Comparison of ENCODE assay signal across 15 cellular contexts in genomic region chr15:100615801-100616200, GRCh38. TPM values are rescaled to one million over a fixed set of nuclear protein-coding genes. Genes with fewer than 3 reads are reported as not detected.
DNase-seq lines count a peak whose midpoint lies in the region; ATAC-seq, FAIRE-seq and TF ChIP-seq lines count a peak whose summit lies in the region.
"Had no signal": no experiment of that assay in that cellular context is flagged by ENCODE, and none has a peak within 500 bp of the region (broad histone marks: within the 10 kb centered on the region; RNA-seq: fewer than 3 reads in every experiment).

No MANE protein-coding gene starts in this region.

- CTCF ChIA-PET in RWPE1 (lab: Yijun Ruan, JAX): interaction anchor here (1.0 kb wide), 1 partner anchor 391 kb away, joined by 3 read pairs; no protein-coding TSS in a partner anchor

- no peaks in the 10 kb centered on the region for H3K9me3 ChIP-seq in colonic mucosa
- H3K9me3 ChIP-seq in mucosa of descending colon: no peaks in the 10 kb centered on the region
- H3K9me3 ChIP-seq in MG63: no peaks in the 10 kb centered on the region
- H3K9me3 ChIP-seq: Caco-2 had no signal

- H3K36me3 ChIP-seq in colonic mucosa (no peaks in the 10 kb centered on the region), mucosa of descending colon (ENCODE audit: low read depth) (no peaks in the 10 kb centered on the region), MG63 (peaks cover 53% of the 10 kb centered on the region)

- H3K4me1 ChIP-seq in colonic mucosa (peaks cover 6% of the 10 kb centered on the region), mucosa of descending colon (ENCODE audit: low read depth) (peaks cover 37% of the 10 kb centered on the region)
- H3K4me1 ChIP-seq: Caco-2 had no signal

- H3K27ac ChIP-seq in colonic mucosa (peak overlapping the region; percentile 52), RWPE1 (no peak overlapping the region)
- H3K27ac ChIP-seq: GM23248 had no signal

- H3K4me3 ChIP-seq in LNCaP clone FGC (ENCODE audit: low read depth, low read length): no peak overlapping the region
- H3K4me3 ChIP-seq in colonic mucosa: no peak overlapping the region
- H3K4me3 ChIP-seq in mucosa of descending colon: no peak overlapping the region
- H3K4me3 ChIP-seq in MG63: no peak overlapping the region
- H3K4me3 ChIP-seq: GM23248 had no signal

- no peak for FAIRE-seq in GM19239 (lab: Jason Lieb, UNC)
- FAIRE-seq: H54, HepG2, HTR-8/SVneo had no signal

- intact Hi-C loops in colonic mucosa (cut with DNase I) (no loop called here), mucosa of descending colon (cut with DNase I, micrococcal nuclease) (no loop called here)

- peak; percentile 52 for ATAC-seq in mucosa of descending colon
- ATAC-seq: HCT116, HepG2 had no signal

- H3K9ac ChIP-seq in colonic mucosa (ENCODE audit: low read depth in 2 of 2, low read length in 2 of 2): peak overlapping the region in 1 of 2 donors; percentile 6
- H3K9ac ChIP-seq: GM23248 had no signal

- no peak for TF ChIP-seq CTCF in LNCaP clone FGC (IDR thresholded peaks at IDR 0.05; ENCODE audit: control insufficient read depth, extremely low read depth, insufficient read depth)
- TF ChIP-seq CTCF in colonic mucosa (IDR thresholded peaks at IDR 0.05): no peak
- no peak for TF ChIP-seq CTCF in mucosa of descending colon (IDR thresholded peaks at IDR 0.05)
- TF ChIP-seq CTCF in RWPE1 (conservative IDR thresholded peaks at IDR 0.05; ENCODE audit: low read depth): no peak

- peak; percentile 71 for DNase-seq in LNCaP clone FGC (ENCODE audit: low read depth)
- no peak for DNase-seq in colonic mucosa
- no peak for DNase-seq in mucosa of descending colon
- no peak for DNase-seq in MG63
- DNase-seq in GM19239 (ENCODE audit: insufficient read length, low spot score): no peak
- DNase-seq in RWPE1 (ENCODE audit: low spot score): no peak
- DNase-seq: Caco-2; CD8-positive, alpha-beta memory T cell; DMS53; GF-D8; GM23248 had no signal

- POLR2A ChIA-PET in RWPE1 (lab: Yijun Ruan, JAX; ENCODE audit: low non-redundant PET): no interaction called here

- H3K27me3 ChIP-seq in colonic mucosa (no peaks in the 10 kb centered on the region), MG63 (no peaks in the 10 kb centered on the region)

RNA-seq across cellular contexts. Expression of gene ASB7, which starts 13.4 kb away (rescaled TPM):
- total RNA-seq in colonic mucosa (10 to 100 TPM; 16.2 to 17.8 TPM), mucosa of descending colon (10 to 100 TPM; 20.1 to 23.5 (median 22.2) TPM)
- 8.4 and 12.8 TPM in 2 replicates for total RNA-seq in MG63 (2014; rRNA removed; shearing (Covaris generic); ENCODE audit: low replicate concordance)

RNA-seq across cellular contexts. Expression of gene LINS1, which starts 13.8 kb away (rescaled TPM):
- 10 to 100 TPM; 12.6 to 14.4 TPM for total RNA-seq in colonic mucosa
- total RNA-seq in mucosa of descending colon: 10 to 100 TPM; 18.6 to 32.0 (median 24.2) TPM
- total RNA-seq in MG63 (2014; rRNA removed; shearing (Covaris generic); ENCODE audit: low replicate concordance): 8.0 and 24.3 TPM in 2 replicates
